1 cellular context compared by ENCODE assay signal in the genomic region with DNA sequence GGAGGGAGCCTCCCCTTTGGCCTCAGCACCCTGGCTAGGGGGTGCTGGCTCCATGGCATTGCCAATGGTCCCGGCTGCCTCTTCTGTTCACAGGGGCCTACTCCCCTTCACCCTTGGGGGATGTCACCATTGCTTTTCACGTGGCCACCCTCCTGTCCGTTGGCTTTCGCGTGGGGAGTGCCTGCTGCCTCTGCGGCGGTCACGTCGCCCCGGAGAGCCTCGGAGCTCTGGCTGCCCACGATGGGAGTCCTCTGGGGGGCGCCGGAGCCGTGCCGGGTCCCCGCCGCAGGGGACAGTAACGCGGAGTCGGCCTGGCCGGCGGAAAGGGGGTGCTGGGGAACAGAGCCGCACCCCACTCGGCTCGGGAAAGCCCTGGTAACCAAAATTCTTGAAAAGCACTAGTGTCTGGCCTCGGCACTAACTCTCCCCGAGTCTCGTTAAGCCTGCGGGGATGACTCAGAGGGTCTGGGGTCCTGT.
TF ChIP-seq lines count a peak whose summit lies in the region.

No MANE protein-coding gene starts in this region.

TF ChIP-seq in K562, 482 proteins besides CTCF, POLR2A, EP300 and RAD21 (continued from another document and continues in another):
- no peak for TF ChIP-seq SNRNP70 (optimal IDR thresholded peaks at IDR 0.05; ENCODE audit: low read depth, low read length)
- TF ChIP-seq ZNF695 (CRISPR knock-in tag; IDR thresholded peaks at IDR 0.05), result no peak
- TF ChIP-seq FOXK2 (conservative IDR thresholded peaks at IDR 0.05 in 1 of 2, IDR thresholded peaks at IDR 0.05 in 1 of 2; ENCODE audit: low read depth in 2 of 2), result no peak
- TF ChIP-seq, protein P1, sequence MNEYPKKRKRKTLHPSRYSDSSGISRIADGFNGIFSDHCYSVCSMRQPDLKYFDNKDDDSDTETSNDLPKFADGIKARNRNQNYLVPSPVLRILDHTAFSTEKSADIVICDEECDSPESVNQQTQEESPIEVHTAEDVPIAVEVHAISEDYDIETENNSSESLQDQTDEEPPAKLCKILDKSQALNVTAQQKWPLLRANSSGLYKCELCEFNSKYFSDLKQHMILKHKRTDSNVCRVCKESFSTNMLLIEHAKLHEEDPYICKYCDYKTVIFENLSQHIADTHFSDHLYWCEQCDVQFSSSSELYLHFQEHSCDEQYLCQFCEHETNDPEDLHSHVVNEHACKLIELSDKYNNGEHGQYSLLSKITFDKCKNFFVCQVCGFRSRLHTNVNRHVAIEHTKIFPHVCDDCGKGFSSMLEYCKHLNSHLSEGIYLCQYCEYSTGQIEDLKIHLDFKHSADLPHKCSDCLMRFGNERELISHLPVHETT (CRISPR knock-in tag; conservative IDR thresholded peaks at IDR 0.05 in 1 of 2, IDR thresholded peaks at IDR 0.05 in 1 of 2), result no peak
- no peak; the same call in 1 of the 2 replicates for TF ChIP-seq CREM (IDR thresholded peaks at IDR 0.05; ENCODE audit: low read depth)
- TF ChIP-seq ZNF197 (CRISPR knock-in tag; IDR thresholded peaks at IDR 0.05; ENCODE audit: low read depth), result peak; percentile 80
- 0 out of 2 replicates have a peak, but pooled peaks have one; percentile 47 for TF ChIP-seq ZNF212 (CRISPR knock-in tag; IDR thresholded peaks at IDR 0.05)
- TF ChIP-seq, protein P2, sequence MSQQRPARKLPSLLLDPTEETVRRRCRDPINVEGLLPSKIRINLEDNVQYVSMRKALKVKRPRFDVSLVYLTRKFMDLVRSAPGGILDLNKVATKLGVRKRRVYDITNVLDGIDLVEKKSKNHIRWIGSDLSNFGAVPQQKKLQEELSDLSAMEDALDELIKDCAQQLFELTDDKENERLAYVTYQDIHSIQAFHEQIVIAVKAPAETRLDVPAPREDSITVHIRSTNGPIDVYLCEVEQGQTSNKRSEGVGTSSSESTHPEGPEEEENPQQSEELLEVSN (IDR thresholded peaks at IDR 0.05; ENCODE audit: borderline replicate concordance in 1 of 2, extremely low read depth in 1 of 2, insufficient read depth in 1 of 2, insufficient read length in 1 of 2, low read depth in 1 of 2, low read length in 1 of 2, poor library complexity in 1 of 2, severe bottlenecking in 1 of 2), result peak in 1 of 2 experiments; percentile 9
- no peak for TF ChIP-seq ZFP1 (CRISPR knock-in tag; IDR thresholded peaks at IDR 0.05)
- TF ChIP-seq SAFB (IDR thresholded peaks at IDR 0.05; ENCODE audit: borderline replicate concordance, low read depth, low read length), result peak; percentile 73; the same call in 1 of the 2 replicates
- TF ChIP-seq, protein P3, sequence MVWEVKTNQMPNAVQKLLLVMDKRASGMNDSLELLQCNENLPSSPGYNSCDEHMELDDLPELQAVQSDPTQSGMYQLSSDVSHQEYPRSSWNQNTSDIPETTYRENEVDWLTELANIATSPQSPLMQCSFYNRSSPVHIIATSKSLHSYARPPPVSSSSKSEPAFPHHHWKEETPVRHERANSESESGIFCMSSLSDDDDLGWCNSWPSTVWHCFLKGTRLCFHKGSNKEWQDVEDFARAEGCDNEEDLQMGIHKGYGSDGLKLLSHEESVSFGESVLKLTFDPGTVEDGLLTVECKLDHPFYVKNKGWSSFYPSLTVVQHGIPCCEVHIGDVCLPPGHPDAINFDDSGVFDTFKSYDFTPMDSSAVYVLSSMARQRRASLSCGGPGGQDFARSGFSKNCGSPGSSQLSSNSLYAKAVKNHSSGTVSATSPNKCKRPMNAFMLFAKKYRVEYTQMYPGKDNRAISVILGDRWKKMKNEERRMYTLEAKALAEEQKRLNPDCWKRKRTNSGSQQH (CRISPR knock-in tag; IDR thresholded peaks at IDR 0.05), result no peak
- TF ChIP-seq MBD2 (IDR thresholded peaks at IDR 0.05; ENCODE audit: borderline replicate concordance, low read depth), result no peak
- TF ChIP-seq MAFG (tag; conservative IDR thresholded peaks at IDR 0.05), result no peak
- 0 out of 2 replicates have a peak, but pooled peaks have one; percentile 3 for TF ChIP-seq ZNF263 (CRISPR knock-in tag; IDR thresholded peaks at IDR 0.05; ENCODE audit: borderline replicate concordance)
- no peak for TF ChIP-seq L3MBTL2 (IDR thresholded peaks at IDR 0.05)
- no peak for TF ChIP-seq KAT7 (CRISPR knock-in tag; IDR thresholded peaks at IDR 0.05; ENCODE audit: borderline replicate concordance)
- TF ChIP-seq TFAM (CRISPR knock-in tag; conservative IDR thresholded peaks at IDR 0.05), result no peak
- TF ChIP-seq, protein P4, sequence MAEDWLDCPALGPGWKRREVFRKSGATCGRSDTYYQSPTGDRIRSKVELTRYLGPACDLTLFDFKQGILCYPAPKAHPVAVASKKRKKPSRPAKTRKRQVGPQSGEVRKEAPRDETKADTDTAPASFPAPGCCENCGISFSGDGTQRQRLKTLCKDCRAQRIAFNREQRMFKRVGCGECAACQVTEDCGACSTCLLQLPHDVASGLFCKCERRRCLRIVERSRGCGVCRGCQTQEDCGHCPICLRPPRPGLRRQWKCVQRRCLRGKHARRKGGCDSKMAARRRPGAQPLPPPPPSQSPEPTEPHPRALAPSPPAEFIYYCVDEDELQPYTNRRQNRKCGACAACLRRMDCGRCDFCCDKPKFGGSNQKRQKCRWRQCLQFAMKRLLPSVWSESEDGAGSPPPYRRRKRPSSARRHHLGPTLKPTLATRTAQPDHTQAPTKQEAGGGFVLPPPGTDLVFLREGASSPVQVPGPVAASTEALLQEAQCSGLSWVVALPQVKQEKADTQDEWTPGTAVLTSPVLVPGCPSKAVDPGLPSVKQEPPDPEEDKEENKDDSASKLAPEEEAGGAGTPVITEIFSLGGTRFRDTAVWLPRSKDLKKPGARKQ (CRISPR knock-in tag; IDR thresholded peaks at IDR 0.05), result no peak
- TF ChIP-seq E2F3 (CRISPR knock-in tag; IDR thresholded peaks at IDR 0.05), result 0 out of 2 replicates have a peak, but pooled peaks have one; percentile 23
- no peak for TF ChIP-seq MTF1 (CRISPR knock-in tag; IDR thresholded peaks at IDR 0.05; ENCODE audit: borderline replicate concordance)
- TF ChIP-seq, protein P5, sequence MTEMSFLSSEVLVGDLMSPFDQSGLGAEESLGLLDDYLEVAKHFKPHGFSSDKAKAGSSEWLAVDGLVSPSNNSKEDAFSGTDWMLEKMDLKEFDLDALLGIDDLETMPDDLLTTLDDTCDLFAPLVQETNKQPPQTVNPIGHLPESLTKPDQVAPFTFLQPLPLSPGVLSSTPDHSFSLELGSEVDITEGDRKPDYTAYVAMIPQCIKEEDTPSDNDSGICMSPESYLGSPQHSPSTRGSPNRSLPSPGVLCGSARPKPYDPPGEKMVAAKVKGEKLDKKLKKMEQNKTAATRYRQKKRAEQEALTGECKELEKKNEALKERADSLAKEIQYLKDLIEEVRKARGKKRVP (CRISPR knock-in tag; IDR thresholded peaks at IDR 0.05), result no peak; the same call in 1 of the 2 replicates
- no peak for TF ChIP-seq TAF15 (IDR thresholded peaks at IDR 0.05; ENCODE audit: low read depth, low read length)
- no peak for TF ChIP-seq KLF1 (tag; IDR thresholded peaks at IDR 0.05)
- no peak for TF ChIP-seq DLX4 (CRISPR knock-in tag; IDR thresholded peaks at IDR 0.05)
- TF ChIP-seq MYNN (IDR thresholded peaks at IDR 0.05), result no peak
- no peak for TF ChIP-seq MYNN (CRISPR knock-in tag; IDR thresholded peaks at IDR 0.05)
- TF ChIP-seq HMBOX1 (IDR thresholded peaks at IDR 0.05), result no peak
- no peak for TF ChIP-seq HDAC8 (tag; IDR thresholded peaks at IDR 0.05)
- no peak for TF ChIP-seq ZNF75A (CRISPR knock-in tag; IDR thresholded peaks at IDR 0.05)
- TF ChIP-seq CHD4 (IDR thresholded peaks at IDR 0.05; ENCODE audit: insufficient read depth, insufficient replicate concordance, low read depth, low read length, poor library complexity, severe bottlenecking), result no peak
- TF ChIP-seq PHF8 (IDR thresholded peaks at IDR 0.05; ENCODE audit: borderline replicate concordance, low read length), result no peak
- TF ChIP-seq DEAF1 (CRISPR knock-in tag; IDR thresholded peaks at IDR 0.05), result no peak
- TF ChIP-seq NBN (IDR thresholded peaks at IDR 0.05; ENCODE audit: low read depth), result no peak
- TF ChIP-seq ZNF717 (CRISPR knock-in tag; IDR thresholded peaks at IDR 0.05), result no peak
- no peak for TF ChIP-seq ZNF24 (IDR thresholded peaks at IDR 0.05)
- TF ChIP-seq NEUROD1 (IDR thresholded peaks at IDR 0.05; ENCODE audit: borderline replicate concordance, low read depth, low read length, partially characterized antibody), result no peak
- TF ChIP-seq, protein P6, sequence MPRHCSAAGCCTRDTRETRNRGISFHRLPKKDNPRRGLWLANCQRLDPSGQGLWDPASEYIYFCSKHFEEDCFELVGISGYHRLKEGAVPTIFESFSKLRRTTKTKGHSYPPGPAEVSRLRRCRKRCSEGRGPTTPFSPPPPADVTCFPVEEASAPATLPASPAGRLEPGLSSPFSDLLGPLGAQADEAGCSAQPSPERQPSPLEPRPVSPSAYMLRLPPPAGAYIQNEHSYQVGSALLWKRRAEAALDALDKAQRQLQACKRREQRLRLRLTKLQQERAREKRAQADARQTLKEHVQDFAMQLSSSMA (CRISPR knock-in tag; IDR thresholded peaks at IDR 0.05), result no peak
- peak; percentile 75 for TF ChIP-seq CTCFL (IDR thresholded peaks at IDR 0.05; ENCODE audit: borderline replicate concordance, insufficient read depth, low read depth, low read length, poor library complexity, severe bottlenecking)
- no peak for TF ChIP-seq ZNF583 (CRISPR knock-in tag; IDR thresholded peaks at IDR 0.05)
- TF ChIP-seq ID3 (CRISPR knock-in tag; IDR thresholded peaks at IDR 0.05), result no peak
- TF ChIP-seq ID3 (tag; IDR thresholded peaks at IDR 0.05), result 0 out of 2 replicates have a peak, but pooled peaks have one; percentile 51
- no peak for TF ChIP-seq ZNF644 (tag; IDR thresholded peaks at IDR 0.05; ENCODE audit: low read depth)
- TF ChIP-seq MCM7 (IDR thresholded peaks at IDR 0.05), result no peak
- no peak for TF ChIP-seq STAG1 (CRISPR knock-in tag; IDR thresholded peaks at IDR 0.05; ENCODE audit: borderline replicate concordance)
- no peak for TF ChIP-seq POLR3G (IDR thresholded peaks at IDR 0.05; ENCODE audit: extremely low read depth, insufficient read length, insufficient replicate concordance)
- TF ChIP-seq, protein P7, sequence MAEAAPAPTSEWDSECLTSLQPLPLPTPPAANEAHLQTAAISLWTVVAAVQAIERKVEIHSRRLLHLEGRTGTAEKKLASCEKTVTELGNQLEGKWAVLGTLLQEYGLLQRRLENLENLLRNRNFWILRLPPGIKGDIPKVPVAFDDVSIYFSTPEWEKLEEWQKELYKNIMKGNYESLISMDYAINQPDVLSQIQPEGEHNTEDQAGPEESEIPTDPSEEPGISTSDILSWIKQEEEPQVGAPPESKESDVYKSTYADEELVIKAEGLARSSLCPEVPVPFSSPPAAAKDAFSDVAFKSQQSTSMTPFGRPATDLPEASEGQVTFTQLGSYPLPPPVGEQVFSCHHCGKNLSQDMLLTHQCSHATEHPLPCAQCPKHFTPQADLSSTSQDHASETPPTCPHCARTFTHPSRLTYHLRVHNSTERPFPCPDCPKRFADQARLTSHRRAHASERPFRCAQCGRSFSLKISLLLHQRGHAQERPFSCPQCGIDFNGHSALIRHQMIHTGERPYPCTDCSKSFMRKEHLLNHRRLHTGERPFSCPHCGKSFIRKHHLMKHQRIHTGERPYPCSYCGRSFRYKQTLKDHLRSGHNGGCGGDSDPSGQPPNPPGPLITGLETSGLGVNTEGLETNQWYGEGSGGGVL (CRISPR knock-in tag; IDR thresholded peaks at IDR 0.05), result no peak
- no peak for TF ChIP-seq ZNF12 (CRISPR knock-in tag; IDR thresholded peaks at IDR 0.05)
- TF ChIP-seq EHMT2 (IDR thresholded peaks at IDR 0.05), result peak; percentile 54; the same call in 1 of the 2 replicates
